12 cellular contexts compared by ENCODE assay signal in the genomic region with DNA sequence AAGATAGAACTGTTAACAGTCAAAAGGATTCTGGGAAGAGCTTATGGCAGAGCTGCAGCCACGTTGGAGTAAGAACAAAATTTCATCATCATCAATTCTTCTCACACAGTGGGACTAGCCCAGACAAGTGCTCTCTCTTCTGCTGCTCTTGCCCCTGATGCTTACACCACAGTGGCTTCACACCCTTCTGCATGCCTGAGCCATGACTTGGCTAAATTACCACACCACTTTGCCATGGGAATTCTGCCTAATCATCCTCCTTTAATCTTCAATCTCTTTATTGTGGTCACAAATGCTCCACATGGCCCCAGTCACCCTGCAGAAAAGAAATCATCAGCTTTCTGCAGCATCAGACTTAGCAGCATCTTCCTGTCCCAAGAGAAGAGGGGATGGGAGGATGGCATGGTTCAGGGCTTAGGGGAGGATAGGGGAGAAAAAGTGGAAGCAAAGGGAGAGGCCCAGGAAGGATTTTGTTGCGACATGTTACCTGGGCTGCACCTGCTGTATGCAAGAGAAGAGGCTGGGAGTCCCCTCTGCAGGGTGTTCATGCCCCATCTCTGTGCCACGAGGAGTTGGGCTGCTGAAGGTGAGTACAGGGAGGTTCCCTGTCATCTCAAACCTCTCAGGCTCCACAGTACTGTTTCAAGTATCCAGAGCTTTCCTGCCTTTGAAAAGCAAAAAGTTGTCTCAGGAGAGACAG. TPM values are rescaled to one million over a fixed set of nuclear protein-coding genes. Genes with fewer than 3 reads are reported as not detected.
DNase-seq lines count a peak whose midpoint lies in the region; TF ChIP-seq lines count a peak whose summit lies in the region.
"Had no signal": no experiment of that assay in that cellular context is flagged by ENCODE, and none has a peak within 500 bp of the region (broad histone marks: within the 10 kb centered on the region; RNA-seq: fewer than 3 reads in every experiment).

No MANE protein-coding gene starts in this region.

- H3K27me3 ChIP-seq in adrenal gland (no peaks in the 10 kb centered on the region), A673 (replicated peaks; ENCODE audit: insufficient read depth, low read depth, low read length, poor library complexity) (peaks cover 7% of the 10 kb centered on the region)
- H3K27me3 ChIP-seq: cardiac muscle cell had no signal

- DNase-seq in AG08395 (ENCODE audit: low spot score) (peak; percentile 77), HPDE6-E6E7 (ENCODE audit: extremely low spot score) (peak; percentile 91), adrenal gland (peak in 5 of 7 donors; percentile 23 to 59 (median 31)), islet precursor cell (peak; percentile 95), NCI-H510A treated with DMSO at 0.1 percent for 48 hours (lab: John Stamatoyannopoulos, UW) (no peak), A673 (ENCODE audit: low spot score) (no peak), DMS53 (lab: John Stamatoyannopoulos, UW) (no peak)
- DNase-seq in activated effector memory CD4-positive, alpha-beta T cell treated with anti-CD3 and anti-CD28 coated beads, Interleukin-2, amount 50 U/mL, for 16 hours = no peak
- DNase-seq: MM.1S had no signal

- no peaks in the 10 kb centered on the region for H3K36me3 ChIP-seq in adrenal gland (replicated peaks in 1 of 2)
- no peaks in the 10 kb centered on the region for H3K36me3 ChIP-seq in A673 (ENCODE audit: insufficient read depth, low read length, poor library complexity, severe bottlenecking)
- H3K36me3 ChIP-seq: cardiac muscle cell had no signal

- H3K4me3 ChIP-seq in adrenal gland (no peak overlapping the region), A673 (ENCODE audit: low read depth, low read length, poor library complexity, severe bottlenecking) (no peak overlapping the region)
- H3K4me3 ChIP-seq: cardiac muscle cell had no signal

- no peaks in the 10 kb centered on the region for H3K9me3 ChIP-seq in adrenal gland (replicated peaks in 1 of 3)
- no peaks in the 10 kb centered on the region for H3K9me3 ChIP-seq in A673 (ENCODE audit: low read depth, low read length, poor library complexity, severe bottlenecking)

- TF ChIP-seq CTCF in adrenal gland (IDR thresholded peaks at IDR 0.05) = no peak
- no peak for TF ChIP-seq CTCF in A673 (conservative IDR thresholded peaks at IDR 0.05; ENCODE audit: low read depth, low read length)

- TF ChIP-seq POLR2A in adrenal gland (IDR thresholded peaks at IDR 0.05) = no peak

- POLR2A ChIA-PET in A673 (lab: Charles Lee; ENCODE audit: low non-redundant PET) = no interaction called here

- peak overlapping the region in 1 of 5 donors; percentile 77 for H3K27ac ChIP-seq in adrenal gland
- no peak overlapping the region for H3K27ac ChIP-seq in A673 (ENCODE audit: low read depth, low read length, poor library complexity, severe bottlenecking)
- H3K27ac ChIP-seq: cardiac muscle cell had no signal

- CTCF ChIA-PET in A673 (lab: Charles Lee) = no interaction called here

- WGBS in adrenal gland, 4 donors = 59 to 77% (median 62%) methylated on average over 3 of the region's 3 CpGs

- intact Hi-C loops in adrenal gland (cut with DNase I) (no loop called here), A673 (cut with micrococcal nuclease; ENCODE audit: unreplicated experiment) (no loop called here)

- BruUV-seq in A673 (replicated peaks; lab: Mats Ljungman, UMichigan) = no TSS peak

- peaks cover 3 to 18% of the 10 kb centered on the region in 2 donors for H3K4me1 ChIP-seq in adrenal gland (replicated peaks in 1 of 2)
- H3K4me1 ChIP-seq in A673 (ENCODE audit: insufficient read depth, low read length, poor library complexity, severe bottlenecking) = no peaks in the 10 kb centered on the region

RNA-seq across cellular contexts. Expression of gene RPTN, which starts 9.0 kb away (rescaled TPM):
- total RNA-seq in adrenal gland = not detected
- not detected for polyA plus RNA-seq in adrenal gland
- total RNA-seq in A673 (2021) = not detected in 2 replicates
- total RNA-seq: activated CD8-positive, alpha-beta memory T cell treated with anti-CD3 and anti-CD28 coated beads for 36 hours; cardiac muscle cell; progenitor cell of endocrine pancreas had no signal
- polyA plus RNA-seq: cardiac muscle cell had no signal

RNA-seq across cellular contexts. Expression of gene TCHH, which starts 52.7 kb away (rescaled TPM):
- under 1 TPM in 7 of 8 donors, not detected in 1; 0.07 to 0.30 (median 0.18) TPM for total RNA-seq in adrenal gland
- under 1 TPM; 0.05 to 0.32 (median 0.17) TPM for polyA plus RNA-seq in adrenal gland
- total RNA-seq in A673 (2021) = 0.24 and 0.28 TPM in 2 replicates
- total RNA-seq: cardiac muscle cell, progenitor cell of endocrine pancreas had no signal
- polyA plus RNA-seq: cardiac muscle cell had no signal

RNA-seq across cellular contexts. Expression of gene HRNR, which starts 56.0 kb away (rescaled TPM):
- total RNA-seq in adrenal gland (not detected), A673 (2021) (not detected in 2 replicates)
- under 1 TPM in 2 of 3 donors, not detected in 1; under 0.01 TPM for polyA plus RNA-seq in adrenal gland
- total RNA-seq: activated CD8-positive, alpha-beta memory T cell treated with anti-CD3 and anti-CD28 coated beads for 36 hours; cardiac muscle cell; progenitor cell of endocrine pancreas had no signal
- polyA plus RNA-seq: cardiac muscle cell had no signal

Comparison
In these comparisons a context has a peak if more than half of its experiments do, and no peak if none do; other contexts are left out.
1. DNase-seq: peak in AG08395 (single experiment), HPDE6-E6E7 (single experiment), adrenal gland (5 of 7) and islet precursor cell (single experiment); none in NCI-H510A treated with DMSO at 0.1 percent for 48 hours (single experiment), activated effector memory CD4-positive, alpha-beta T cell treated with anti-CD3 and anti-CD28 coated beads, Interleukin-2, amount 50 U/mL, for 16 hours (single experiment), A673 (single experiment) and DMS53 (single experiment).